14 cellular contexts compared by ENCODE assay signal in genomic region chr10:62075414-62075813, GRCh38.
A peak's percentile ranks its signal among the peaks of the same experiment; 100 is the strongest.
DNase-seq lines count a peak whose midpoint lies in the region; ATAC-seq and TF ChIP-seq lines count a peak whose summit lies in the region.
"Had no signal": no experiment of that assay in that cellular context is flagged by ENCODE, and none has a peak within 500 bp of the region (broad histone marks: within the 10 kb centered on the region; RNA-seq: fewer than 3 reads in every experiment).

No MANE protein-coding gene starts in this region.

- H3K4me1 ChIP-seq in right atrium auricular region (peaks cover 0 to 85% of the 10 kb centered on the region in 2 donors), tibial artery (peaks cover 4 to 97% (median 65%) of the 10 kb centered on the region in 4 donors)

- H3K27me3 Mint-ChIP-seq in activated naive CD4-positive, alpha-beta T cell treated with anti-CD3 and anti-CD28 coated beads for 36 hours (ENCODE audit: low read depth): no peaks in the 10 kb centered on the region
- H3K27me3 Mint-ChIP-seq in T-helper 17 cell: no peaks in the 10 kb centered on the region

- peaks cover 91% of the 10 kb centered on the region for H3K36me3 Mint-ChIP-seq in activated naive CD4-positive, alpha-beta T cell treated with anti-CD3 and anti-CD28 coated beads for 36 hours (ENCODE audit: low read depth)
- H3K36me3 Mint-ChIP-seq in T-helper 17 cell (ENCODE audit: low read depth): peaks cover 8% of the 10 kb centered on the region

- H3K27ac ChIP-seq in right atrium auricular region (peak overlapping the region; percentile 58 to 61), tibial artery (peak overlapping the region; percentile 64 to 81)
- H3K27ac ChIP-seq: KMS-11 had no signal

- no peak overlapping the region for H3K4me3 Mint-ChIP-seq in activated naive CD4-positive, alpha-beta T cell treated with anti-CD3 and anti-CD28 coated beads for 36 hours
- no peak overlapping the region for H3K4me3 Mint-ChIP-seq in T-helper 17 cell
- H3K4me3 Mint-ChIP-seq: immature natural killer cell had no signal

- DNase-seq in activated naive CD4-positive, alpha-beta T cell treated with anti-CD3 and anti-CD28 coated beads for 36 hours: no peak
- no peak for DNase-seq in activated naive CD4-positive, alpha-beta T cell treated with anti-CD3 and anti-CD28 coated beads, Interleukin-2, amount 50 U/mL, for 16 hours
- DNase-seq in T-helper 17 cell (no peak), right atrium auricular region (ENCODE audit: low spot score) (no peak), tibial artery (no peak), NCI-H1694 treated with DMSO at 0.1 percent for 48 hours (lab: John Stamatoyannopoulos, UW) (no peak), iPS-NIHi11 (ENCODE audit: low spot score) (no peak)
- no peak for DNase-seq in activated effector memory CD4-positive, alpha-beta T cell treated with Interleukin-2 at 50 U/mL for 16 hours
- DNase-seq: caudate nucleus, erythroblast, immature natural killer cell, NCI-H2171, T-helper 9 cell had no signal

- peaks cover 84% of the 10 kb centered on the region for H3K4me1 Mint-ChIP-seq in activated naive CD4-positive, alpha-beta T cell treated with anti-CD3 and anti-CD28 coated beads for 36 hours (ENCODE audit: low read depth)
- peaks cover 24% of the 10 kb centered on the region for H3K4me1 Mint-ChIP-seq in T-helper 17 cell

- H3K27me3 ChIP-seq in right atrium auricular region (no peaks in the 10 kb centered on the region), tibial artery (no peaks in the 10 kb centered on the region)

- no peak for ATAC-seq in T-helper 17 cell

- no peaks in the 10 kb centered on the region for H3K9me3 ChIP-seq in T-helper 17 cell (ENCODE audit: control insufficient read depth, low read length, poor library complexity, severe bottlenecking)
- H3K9me3 ChIP-seq in right atrium auricular region: no peaks in the 10 kb centered on the region
- H3K9me3 ChIP-seq in tibial artery: no peaks in the 10 kb centered on the region

- CTCF ChIA-PET in activated naive CD4-positive, alpha-beta T cell treated with anti-CD3 and anti-CD28 coated beads for 36 hours (lab: Charles Lee): no interaction called here

- H3K9me3 Mint-ChIP-seq in activated naive CD4-positive, alpha-beta T cell treated with anti-CD3 and anti-CD28 coated beads for 36 hours: no peaks in the 10 kb centered on the region
- H3K9me3 Mint-ChIP-seq: immature natural killer cell had no signal

- H3K4me3 ChIP-seq in right atrium auricular region (no peak overlapping the region), tibial artery (no peak overlapping the region)

- TF ChIP-seq CTCF in right atrium auricular region (IDR thresholded peaks at IDR 0.05) (no peak), tibial artery (IDR thresholded peaks at IDR 0.05) (no peak)

- intact Hi-C loops in activated naive CD4-positive, alpha-beta T cell treated with anti-CD3 and anti-CD28 coated beads for 36 hours (cut with micrococcal nuclease): no loop called here
- intact Hi-C loops in tibial artery (cut with DNase I; ENCODE audit: low total_unique reads): no loop called here

- peak overlapping the region; percentile 77 for H3K27ac Mint-ChIP-seq in activated naive CD4-positive, alpha-beta T cell treated with anti-CD3 and anti-CD28 coated beads for 36 hours
- H3K27ac Mint-ChIP-seq in T-helper 17 cell: peak overlapping the region; percentile 51

- H3K36me3 ChIP-seq in right atrium auricular region (peaks cover 69% of the 10 kb centered on the region), tibial artery (peaks cover 18 to 72% (median 61%) of the 10 kb centered on the region in 3 donors)
